19 cellular contexts compared by ENCODE assay signal in genomic region chr17:2695243-2695960, GRCh38. TPM values are rescaled to one million over a fixed set of nuclear protein-coding genes. Genes with fewer than 3 reads are reported as not detected.
DNase-seq lines count a peak whose midpoint lies in the region; ATAC-seq and TF ChIP-seq lines count a peak whose summit lies in the region.
"Had no signal": no experiment of that assay in that cellular context is flagged by ENCODE, and none has a peak within 500 bp of the region (broad histone marks: within the 10 kb centered on the region; RNA-seq: fewer than 3 reads in every experiment).

No MANE protein-coding gene starts in this region.

- DNase-seq in 8988T (peak; percentile 23), D341Med (ENCODE audit: low spot score) (peak; percentile 15), ascending aorta (ENCODE audit: low spot score in 2 of 2) (peak; percentile 5 to 59), omental fat pad (ENCODE audit: low spot score) (peak; percentile 17), globus pallidus (ENCODE audit: low spot score) (no peak), NCI-H69 (lab: John Stamatoyannopoulos, UW) (no peak)
- DNase-seq in stimulated activated CD4-positive, alpha-beta T cell treated with anti-CD3 and anti-CD28 coated beads, Interleukin-12 subunit alpha, Interleukin-12 subunit beta, amount 100 ng/mL, for 4 hours = no peak
- DNase-seq: activated CD4-positive, alpha-beta T cell treated with anti-CD3 and anti-CD28 coated beads for 36 hours; amniotic stem cell; effector memory CD8-positive, alpha-beta T cell; KG1; midbrain; NCI-H2081 treated with DMSO at 0.1 percent for 48 hours; NCI-H526 treated with DMSO at 0.1 percent for 48 hours; stimulated activated CD4-positive, alpha-beta T cell treated with anti-CD3 and anti-CD28 coated beads, Interleukin-2, amount 100 ng/mL, for 48 hours; T-helper 9 cell had no signal

- no peak overlapping the region for H3K4me3 ChIP-seq in ascending aorta

- TF ChIP-seq CTCF in ascending aorta (IDR thresholded peaks at IDR 0.05) = no peak
- TF ChIP-seq CTCF in omental fat pad (IDR thresholded peaks at IDR 0.05) = no peak

- no peaks in the 10 kb centered on the region for H3K4me1 ChIP-seq in ascending aorta

- no peaks in the 10 kb centered on the region for H3K27me3 ChIP-seq in ascending aorta

- H3K9me3 ChIP-seq in ascending aorta = no peaks in the 10 kb centered on the region

- intact Hi-C loops in ascending aorta (cut with DNase I) = no loop called here

- H3K27ac ChIP-seq in ascending aorta = no peak overlapping the region

- ATAC-seq in omental fat pad (ENCODE audit: low FRiP score) = no peak
- ATAC-seq in GM19035 (IDR thresholded peaks at IDR 0.05; ENCODE audit: unreplicated experiment) = no peak
- ATAC-seq: activated CD4-positive, alpha-beta T cell treated with anti-CD3 and anti-CD28 coated beads for 36 hours; effector memory CD8-positive, alpha-beta T cell had no signal

- peaks cover 78 to 96% of the 10 kb centered on the region in 2 donors for H3K36me3 ChIP-seq in ascending aorta

RNA-seq across cellular contexts. Expression of gene CLUH, which starts 16.2 kb away (rescaled TPM):
- total RNA-seq in ascending aorta = 58.1 TPM
- total RNA-seq in omental fat pad = 100 to 1,000 TPM in 2 of 4 donors, 10 to 100 TPM in 2; 39.2 to 167 (median 95.0) TPM

RNA-seq across cellular contexts. Expression of gene CCDC92B, which starts 54.0 kb away (rescaled TPM):
- total RNA-seq in ascending aorta (not detected), omental fat pad (not detected)
- total RNA-seq: activated CD4-positive, alpha-beta T cell treated with anti-CD3 and anti-CD28 coated beads for 36 hours; B cell; kidney epithelial cell had no signal

Comparison
In these comparisons a context has a peak if more than half of its experiments do, and no peak if none do; other contexts are left out.
1. DNase-seq: peak in 8988T (single experiment), D341Med (single experiment), ascending aorta (2 of 2) and omental fat pad (single experiment); none in stimulated activated CD4-positive, alpha-beta T cell treated with anti-CD3 and anti-CD28 coated beads, Interleukin-12 subunit alpha, Interleukin-12 subunit beta, amount 100 ng/mL, for 4 hours (single experiment), globus pallidus (single experiment) and NCI-H69 (single experiment).